10 cellular contexts compared by ENCODE assay signal in genomic region chr1:3070654-3071506, GRCh38. TPM values are rescaled to one million over a fixed set of nuclear protein-coding genes. Genes with fewer than 3 reads are reported as not detected.
DNase-seq lines count a peak whose midpoint lies in the region; ATAC-seq, FAIRE-seq and TF ChIP-seq lines count a peak whose summit lies in the region.
"Had no signal": no experiment of that assay in that cellular context is flagged by ENCODE, and none has a peak within 500 bp of the region (broad histone marks: within the 10 kb centered on the region; RNA-seq: fewer than 3 reads in every experiment).

No MANE protein-coding gene starts in this region.

- H3K4me3 ChIP-seq in ACC112 (ENCODE audit: low read depth, low read length) (peak overlapping the region; percentile 97), adipocyte (ENCODE audit: low read length) (peak overlapping the region; percentile 68), pancreas (peak overlapping the region; percentile 15 to 92 (median 85))

- DNase-seq in adipocyte (ENCODE audit: low read depth) (peak; percentile 48), left cardiac atrium (peak; percentile 23), pancreas (peak in 4 of 6 donors; percentile 30 to 85 (median 68)), SIG-M5 treated with dmso at 0.1 percent for 504 hours (lab: John Stamatoyannopoulos, UW; ENCODE audit: unreplicated experiment) (no peak), left lobe of liver (ENCODE audit: low spot score) (no peak), hypothalamus (lab: John Stamatoyannopoulos, UW) (no peak)
- DNase-seq: occipital lobe, T-helper 9 cell had no signal

- no peak overlapping the region for H2AFZ ChIP-seq in ACC112 (ENCODE audit: low read length, unreplicated experiment)

- H3K27me3 ChIP-seq in ACC112 (ENCODE audit: insufficient read depth, low read length) (peaks cover 39% of the 10 kb centered on the region), adipocyte (replicated peaks; ENCODE audit: control insufficient read depth, insufficient read depth, low read length) (peaks cover 26% of the 10 kb centered on the region), pancreas (no peaks in the 10 kb centered on the region)

- no peak for ATAC-seq in left cardiac atrium
- ATAC-seq in pancreas, result peak in 2 of 4 donors; percentile 0 to 1
- no peak for ATAC-seq in left lobe of liver
- no peak for ATAC-seq in HG03457 (IDR thresholded peaks at IDR 0.05; ENCODE audit: unreplicated experiment)

- TF ChIP-seq CTCF in pancreas (IDR thresholded peaks at IDR 0.05), result no peak

- H3K9me3 ChIP-seq in adipocyte (ENCODE audit: control insufficient read depth, low read length) (no peaks in the 10 kb centered on the region), pancreas (no peaks in the 10 kb centered on the region)

- peaks cover 8% of the 10 kb centered on the region for H3K79me2 ChIP-seq in ACC112 (ENCODE audit: control insufficient read depth, insufficient read depth, low read length, unreplicated experiment)

- 6 to 16% methylated on average over 56 to 95 of the region's 95 CpGs for WGBS in pancreas, 2 donors

- no peaks in the 10 kb centered on the region for H3K4me1 ChIP-seq in ACC112 (ENCODE audit: control insufficient read depth, insufficient read depth, low read length, unreplicated experiment)
- H3K4me1 ChIP-seq in adipocyte (ENCODE audit: control insufficient read depth, insufficient read depth, low read length), result no peaks in the 10 kb centered on the region
- H3K4me1 ChIP-seq in pancreas, result peaks cover 5 to 18% (median 11%) of the 10 kb centered on the region in 3 donors

- H3K9ac ChIP-seq in adipocyte (ENCODE audit: low read length), result peak overlapping the region; percentile 56

- intact Hi-C loops in left cardiac atrium (cut with DNase I), result loop anchor here in 1 of 2 donors (10.0 kb wide), 1 partner anchor 214 kb away; no protein-coding TSS in a partner anchor
- intact Hi-C loops in pancreas (cut with DNase I), result no loop called here

- H3K27ac ChIP-seq in ACC112 (ENCODE audit: low read depth, low read length) (no peak overlapping the region), pancreas (peak overlapping the region; percentile 79 to 96 (median 86))

- H3K36me3 ChIP-seq in ACC112 (ENCODE audit: insufficient read depth, low read length) (no peaks in the 10 kb centered on the region), adipocyte (ENCODE audit: control insufficient read depth, insufficient read depth, low read length, severe bottlenecking) (no peaks in the 10 kb centered on the region), pancreas (no peaks in the 10 kb centered on the region)

- FAIRE-seq in pancreas (lab: Jason Lieb, UNC), result no peak

RNA-seq across cellular contexts. Expression of gene PRDM16, which starts 1.9 kb away (rescaled TPM):
- 1 to 10 TPM in 1 of 2 donors, under 1 TPM in 1; 0.99 to 1.2 TPM for total RNA-seq in left cardiac atrium
- total RNA-seq in pancreas, result 10 to 100 TPM; 10.7 to 19.1 (median 14.9) TPM
- 10 to 100 TPM in 1 of 2 donors, 1 to 10 TPM in 1; 6.6 to 19.2 TPM for polyA plus RNA-seq in pancreas
- 0.43 TPM for total RNA-seq in left lobe of liver

RNA-seq across cellular contexts. Expression of gene ACTRT2, which starts 49.6 kb away (rescaled TPM):
- not detected for total RNA-seq in left cardiac atrium
- not detected for total RNA-seq in pancreas
- not detected for polyA plus RNA-seq in pancreas
- total RNA-seq in left lobe of liver, result not detected
- total RNA-seq: occipital lobe had no signal

Comparison
In these comparisons a context has a peak if more than half of its experiments do, and no peak if none do; other contexts are left out.
1. DNase-seq: peak in adipocyte (single experiment), left cardiac atrium (single experiment) and pancreas (4 of 6); none in SIG-M5 treated with dmso at 0.1 percent for 504 hours (single experiment), left lobe of liver (single experiment) and hypothalamus (0 of 51).
2. Peak in every context shown above with its lines, with median percentiles within 50 percentile points of each other: H3K4me3 ChIP-seq.